Comparison of ENCODE assay signal across 16 cellular contexts in the genomic region with DNA sequence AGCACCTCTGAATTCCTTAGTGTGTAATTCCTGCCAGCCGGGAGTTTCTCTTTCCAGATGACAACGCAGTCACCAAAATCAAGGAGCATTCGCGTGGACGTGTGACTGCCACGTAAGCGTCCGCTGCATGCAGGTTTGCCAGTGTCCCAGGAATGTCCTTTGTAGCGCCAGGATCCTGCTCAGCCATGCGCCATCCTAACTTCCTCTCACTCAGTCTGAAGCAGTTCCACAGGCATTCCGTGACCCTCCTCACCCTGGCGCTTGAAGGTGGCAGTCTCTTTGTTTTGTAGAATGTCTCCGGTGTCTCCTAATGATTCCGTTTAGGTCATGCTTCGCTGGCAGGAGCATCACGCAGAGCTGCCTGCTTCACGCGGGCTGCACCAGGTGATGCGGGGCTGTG.
DNase-seq lines count a peak whose midpoint lies in the region; ATAC-seq and TF ChIP-seq lines count a peak whose summit lies in the region.
"Had no signal": no experiment of that assay in that cellular context is flagged by ENCODE, and none has a peak within 500 bp of the region (broad histone marks: within the 10 kb centered on the region; RNA-seq: fewer than 3 reads in every experiment).

No MANE protein-coding gene starts in this region.

- peaks cover 34% of the 10 kb centered on the region for H4K20me1 ChIP-seq in neural progenitor cell (ENCODE audit: low read depth)

- H3K79me2 ChIP-seq in neural progenitor cell (ENCODE audit: low read depth): no peaks in the 10 kb centered on the region

- no peak overlapping the region for H3K9ac ChIP-seq in neural progenitor cell

- no peaks in the 10 kb centered on the region for H3K27me3 Mint-ChIP-seq in activated T-helper 17 cell treated with anti-CD3 and anti-CD28 coated beads, Interleukin-2, amount 50 U/mL, for 72 hours
- H3K27me3 Mint-ChIP-seq in neural progenitor cell (ENCODE audit: insufficient read depth, low read depth): peaks cover 5% of the 10 kb centered on the region

- no peaks in the 10 kb centered on the region for H3F3A ChIP-seq in neural progenitor cell (ENCODE audit: low read depth)

- no peaks in the 10 kb centered on the region for H3K9me3 ChIP-seq in neural progenitor cell (ENCODE audit: low read depth)
- H3K9me3 ChIP-seq: HAP-1, SJSA1 had no signal

- H3K36me3 ChIP-seq in neural progenitor cell: no peaks in the 10 kb centered on the region
- H3K36me3 ChIP-seq: HAP-1 had no signal

- no peaks in the 10 kb centered on the region for H3K36me3 Mint-ChIP-seq in activated T-helper 17 cell treated with anti-CD3 and anti-CD28 coated beads, Interleukin-2, amount 50 U/mL, for 72 hours (ENCODE audit: low read depth)
- H3K36me3 Mint-ChIP-seq in neural progenitor cell: no peaks in the 10 kb centered on the region

- no peaks in the 10 kb centered on the region for H3K4me1 ChIP-seq in neural progenitor cell
- H3K4me1 ChIP-seq: HAP-1, SJSA1 had no signal

- H3K4me2 ChIP-seq in neural progenitor cell: no peak overlapping the region

- ATAC-seq in activated T-helper 17 cell treated with anti-CD3 and anti-CD28 coated beads, Interleukin-2, amount 50 U/mL, for 72 hours (replicated peaks): no peak
- ATAC-seq in omental fat pad (ENCODE audit: low FRiP score): no peak

- no peak for TF ChIP-seq CTCF in neural progenitor cell (IDR thresholded peaks at IDR 0.05)
- TF ChIP-seq CTCF in omental fat pad (IDR thresholded peaks at IDR 0.05): no peak

- no peak overlapping the region for H3K27ac ChIP-seq in neural progenitor cell
- H3K27ac ChIP-seq: SJSA1 had no signal

- peaks cover 25% of the 10 kb centered on the region for H3K4me1 Mint-ChIP-seq in activated T-helper 17 cell treated with anti-CD3 and anti-CD28 coated beads, Interleukin-2, amount 50 U/mL, for 72 hours
- H3K4me1 Mint-ChIP-seq in neural progenitor cell: peaks cover 31% of the 10 kb centered on the region

- no peaks in the 10 kb centered on the region for H3K27me3 ChIP-seq in neural progenitor cell
- H3K27me3 ChIP-seq: SJSA1 had no signal

- DNase-seq in NCI-H345 (lab: John Stamatoyannopoulos, UW): peak; percentile 42
- no peak for DNase-seq in NCI-H345 treated with DMSO at 0.1 percent for 48 hours (lab: John Stamatoyannopoulos, UW; ENCODE audit: unreplicated experiment)
- DNase-seq in DMS53 treated with DMSO at 0.1 percent for 48 hours (lab: John Stamatoyannopoulos, UW; ENCODE audit: unreplicated experiment): peak; percentile 57
- DNase-seq in neural progenitor cell (ENCODE audit: low spot score): peak; percentile 36
- DNase-seq in 8988T: no peak
- DNase-seq in NCI-H146 (lab: John Stamatoyannopoulos, UW): no peak
- no peak for DNase-seq in omental fat pad (ENCODE audit: low spot score)
- DNase-seq: C1 segment of cervical spinal cord; NCI-H1436 treated with DMSO at 0.1 percent for 48 hours; NCI-H2081 treated with DMSO at 0.1 percent for 48 hours; NK-92 treated with Interleukin-12 subunit alpha and Interleukin-12 subunit beta, amount 100 ng/mL, for 24 hours; OCI-M1; SW 1271 had no signal

- H2AFZ ChIP-seq in neural progenitor cell (replicated peaks): no peak overlapping the region

- no peaks in the 10 kb centered on the region for H3K9me3 Mint-ChIP-seq in activated T-helper 17 cell treated with anti-CD3 and anti-CD28 coated beads, Interleukin-2, amount 50 U/mL, for 72 hours
- H3K9me3 Mint-ChIP-seq in neural progenitor cell: no peaks in the 10 kb centered on the region

- no peak overlapping the region for H3K4me3 ChIP-seq in neural progenitor cell
- H3K4me3 ChIP-seq: HAP-1, SJSA1 had no signal

- peak overlapping the region; percentile 62 for H3K27ac Mint-ChIP-seq in activated T-helper 17 cell treated with anti-CD3 and anti-CD28 coated beads, Interleukin-2, amount 50 U/mL, for 72 hours
- H3K27ac Mint-ChIP-seq in neural progenitor cell: peak overlapping the region; percentile 72

- H3K4me3 Mint-ChIP-seq in activated T-helper 17 cell treated with anti-CD3 and anti-CD28 coated beads, Interleukin-2, amount 50 U/mL, for 72 hours: no peak overlapping the region
- H3K4me3 Mint-ChIP-seq in neural progenitor cell: no peak overlapping the region

Comparison
In these comparisons a context has a peak if more than half of its experiments do, and no peak if none do; other contexts are left out.
1. DNase-seq: peak in NCI-H345 (single experiment), DMS53 treated with DMSO at 0.1 percent for 48 hours (single experiment) and neural progenitor cell (single experiment); none in NCI-H345 treated with DMSO at 0.1 percent for 48 hours (single experiment), 8988T (single experiment), NCI-H146 (single experiment) and omental fat pad (single experiment).